ENCODE assay signal across 19 cellular contexts in genomic region chr5:59535561-59535960, GRCh38.
"Had no signal": no experiment of that assay in that cellular context is flagged by ENCODE, and none has a peak within 500 bp of the region (broad histone marks: within the 10 kb centered on the region; RNA-seq: fewer than 3 reads in every experiment).

No MANE protein-coding gene starts in this region.

- H3K4me3 ChIP-seq: MG63, SJSA1 had no signal

- H3K9me3 ChIP-seq: MG63, SJSA1, SK-N-SH had no signal

- H3K27ac ChIP-seq: SJSA1 had no signal

- H3K36me3 ChIP-seq: MG63, SJSA1 had no signal

- H3K27me3 ChIP-seq: MG63, SJSA1 had no signal

- DNase-seq: KBM-7, MG63, NCI-H1092, NCI-H1105 treated with DMSO at 0.1 percent for 48 hours, NCI-H1417 treated with DMSO at 0.1 percent for 48 hours, NCI-H146, NCI-H1694 treated with DMSO at 0.1 percent for 48 hours, NCI-H1930, NCI-H2081, NCI-H2107, NCI-H2227 treated with DMSO at 0.1 percent for 48 hours, NCI-H524 treated with DMSO at 0.1 percent for 48 hours, NCI-H69, NCI-H774, Right ventricle myocardium superior, RPMI8226, SIG-M5, SK-N-SH had no signal

- H3K4me2 ChIP-seq: SK-N-SH had no signal

- H3K9ac ChIP-seq: SK-N-SH had no signal
